In genomic region chr5:178113141-178113787, GRCh38 we compare ENCODE assay signal across 8 cellular contexts. TPM values are rescaled to one million over a fixed set of nuclear protein-coding genes. Genes with fewer than 3 reads are reported as not detected.
DNase-seq lines count a peak whose midpoint lies in the region; ATAC-seq and TF ChIP-seq lines count a peak whose summit lies in the region.

A gene with protein sequence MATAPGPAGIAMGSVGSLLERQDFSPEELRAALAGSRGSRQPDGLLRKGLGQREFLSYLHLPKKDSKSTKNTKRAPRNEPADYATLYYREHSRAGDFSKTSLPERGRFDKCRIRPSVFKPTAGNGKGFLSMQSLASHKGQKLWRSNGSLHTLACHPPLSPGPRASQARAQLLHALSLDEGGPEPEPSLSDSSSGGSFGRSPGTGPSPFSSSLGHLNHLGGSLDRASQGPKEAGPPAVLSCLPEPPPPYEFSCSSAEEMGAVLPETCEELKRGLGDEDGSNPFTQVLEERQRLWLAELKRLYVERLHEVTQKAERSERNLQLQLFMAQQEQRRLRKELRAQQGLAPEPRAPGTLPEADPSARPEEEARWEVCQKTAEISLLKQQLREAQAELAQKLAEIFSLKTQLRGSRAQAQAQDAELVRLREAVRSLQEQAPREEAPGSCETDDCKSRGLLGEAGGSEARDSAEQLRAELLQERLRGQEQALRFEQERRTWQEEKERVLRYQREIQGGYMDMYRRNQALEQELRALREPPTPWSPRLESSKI (plus strand): TSS chr5:178113532. CDS start chr5:178119584, 6,052 bp downstream.

- ATAC-seq in GM19023 (IDR thresholded peaks at IDR 0.05; ENCODE audit: unreplicated experiment) (peak; percentile 51), HG03342 (IDR thresholded peaks at IDR 0.05; ENCODE audit: unreplicated experiment) (peak; percentile 62), heart left ventricle (peak in 3 of 4 donors; percentile 58 to 77 (median 65))

- peak within 1 kb of the TSS; percentile 99 for H3K4me2 ChIP-seq in BLaER1

- WGBS in heart left ventricle, 4 donors = 1 to 3% (median 1%) methylated on average over 20 to 96 of the region's 96 CpGs

- no peaks in the 10 kb centered on the region for H3K27me3 ChIP-seq in BLaER1
- peaks cover 5 to 47% (median 20%) of the 10 kb centered on the region in 9 donors for H3K27me3 ChIP-seq in heart left ventricle

- peak in 1 of 2 donors; percentile 6 for TF ChIP-seq POLR2A in heart left ventricle (IDR thresholded peaks at IDR 0.05)

- DNase-seq in RKO (ENCODE audit: low spot score) (peak; percentile 82), heart left ventricle (peak; percentile 39 to 77 (median 65)), skeletal muscle cell (ENCODE audit: low read depth) (no peak), cortex of kidney (lab: John Stamatoyannopoulos, UW) (no peak)
- DNase-seq in activated naive CD4-positive, alpha-beta T cell (lab: John Stamatoyannopoulos, UW) = peak; percentile 50 to 70 (median 56)

- peaks cover 63% of the 10 kb centered on the region for H3K4me1 ChIP-seq in BLaER1
- H3K4me1 ChIP-seq in heart left ventricle = peaks cover 0 to 47% (median 22%) of the 10 kb centered on the region in 12 donors

- TF ChIP-seq CTCF in heart left ventricle (IDR thresholded peaks at IDR 0.05) = peak in 1 of 12 donors; percentile 12

- no peaks in the 10 kb centered on the region for H3K9me3 ChIP-seq in BLaER1
- peaks cover 0 to 5% (median 0%) of the 10 kb centered on the region in 12 donors for H3K9me3 ChIP-seq in heart left ventricle

- H4K20me1 ChIP-seq in BLaER1 = no peaks in the 10 kb centered on the region

- H3K36me3 ChIP-seq in BLaER1 (no peaks in the 10 kb centered on the region), heart left ventricle (no peaks in the 10 kb centered on the region)

- peak within 1 kb of the TSS; percentile 86 for H3K9ac ChIP-seq in BLaER1

- intact Hi-C loops in heart left ventricle (cut with DNase I) = loop anchor here in 1 of 10 donors (2.0 kb wide), 1 partner anchor 18 kb away; the partner anchor contains the start of gene RMND5B

- H3K4me3 ChIP-seq in BLaER1 = peak within 1 kb of the TSS; percentile 83
- peak within 1 kb of the TSS; percentile 44 to 69 (median 61) for H3K4me3 ChIP-seq in heart left ventricle
- H3K4me3 ChIP-seq in skeletal muscle cell (ENCODE audit: low read depth, low read length) = peak within 1 kb of the TSS; percentile 46

- peak within 1 kb of the TSS; percentile 96 for H3K27ac ChIP-seq in BLaER1
- H3K27ac ChIP-seq in heart left ventricle = peak within 1 kb of the TSS; percentile 53 to 90 (median 75)

RNA-seq across cellular contexts. Expression of the gene that starts here (rescaled TPM):
- total RNA-seq in heart left ventricle = 1 to 10 TPM; 1.9 to 6.6 (median 2.1) TPM
- 1 to 10 TPM; 2.9 to 4.6 TPM for polyA plus RNA-seq in heart left ventricle

Comparison
In these comparisons a context has a peak if more than half of its experiments do, and no peak if none do; other contexts are left out.
1. DNase-seq: peak in RKO (single experiment), activated naive CD4-positive, alpha-beta T cell (4 of 4) and heart left ventricle (5 of 5); none in skeletal muscle cell (single experiment) and cortex of kidney (single experiment).
2. Peak in every context shown above with its lines, with median percentiles within 50 percentile points of each other: H3K4me3 ChIP-seq and ATAC-seq.